ENCODE assay signal across 9 cellular contexts in genomic region chr11:11845066-11845465, GRCh38. TPM values are rescaled to one million over a fixed set of nuclear protein-coding genes. Genes with fewer than 3 reads are reported as not detected.
A peak's percentile ranks its signal among the peaks of the same experiment; 100 is the strongest.
DNase-seq lines count a peak whose midpoint lies in the region; ATAC-seq and TF ChIP-seq lines count a peak whose summit lies in the region.
"Had no signal": no experiment of that assay in that cellular context is flagged by ENCODE, and none has a peak within 500 bp of the region (broad histone marks: within the 10 kb centered on the region; RNA-seq: fewer than 3 reads in every experiment).

No MANE protein-coding gene starts in this region.

- no peak overlapping the region for H3K9ac ChIP-seq in neural progenitor cell

- peak; percentile 42 for DNase-seq in Calu3
- no peak for DNase-seq in activated naive CD8-positive, alpha-beta T cell treated with anti-CD3 and anti-CD28 coated beads, Interleukin-2, amount 50 U/mL, for 24 hours
- DNase-seq in neural progenitor cell (ENCODE audit: low spot score): no peak
- no peak for DNase-seq in stimulated activated naive CD8-positive, alpha-beta T cell treated with anti-CD3 and anti-CD28 coated beads, Interleukin-15, Interleukin-2, amounts not matched to agents 100 U/mL and 50 U/mL, for 24 hours
- DNase-seq in aorta: no peak
- no peak for DNase-seq in left lobe of liver (ENCODE audit: low spot score)
- DNase-seq in BE2C: no peak

- H3K4me2 ChIP-seq in neural progenitor cell: peak overlapping the region; percentile 84

- H3K27me3 Mint-ChIP-seq in Calu3 (ENCODE audit: unreplicated experiment): no peaks in the 10 kb centered on the region
- no peaks in the 10 kb centered on the region for H3K27me3 Mint-ChIP-seq in IgD-negative memory B cell
- H3K27me3 Mint-ChIP-seq in activated naive CD8-positive, alpha-beta T cell treated with anti-CD3 and anti-CD28 coated beads, Interleukin-2, amount 50 U/mL, for 24 hours: no peaks in the 10 kb centered on the region
- H3K27me3 Mint-ChIP-seq in neural progenitor cell (ENCODE audit: insufficient read depth, low read depth): no peaks in the 10 kb centered on the region

- H3F3A ChIP-seq in neural progenitor cell (ENCODE audit: low read depth): peaks cover 31% of the 10 kb centered on the region

- H2AFZ ChIP-seq in neural progenitor cell (replicated peaks): no peak overlapping the region

- no peaks in the 10 kb centered on the region for H3K36me3 ChIP-seq in neural progenitor cell
- no peaks in the 10 kb centered on the region for H3K36me3 ChIP-seq in aorta (ENCODE audit: control insufficient read depth in 1 of 2, insufficient read depth in 2 of 2, low read length in 1 of 2)
- no peaks in the 10 kb centered on the region for H3K36me3 ChIP-seq in BE2C
- H3K36me3 ChIP-seq: HAP-1 had no signal

- CTCF ChIA-PET in Calu3 (lab: Charles Lee): interaction anchor here (0.8 to 0.9 kb wide), 3 partner anchors 12 to 911 kb away, joined by 3 to 4 read pairs (median 4); no protein-coding TSS in a partner anchor

- H3K4me3 ChIP-seq in neural progenitor cell (no peak overlapping the region), aorta (ENCODE audit: low read length in 2 of 2) (no peak overlapping the region), BE2C (ENCODE audit: low read depth, low read length) (no peak overlapping the region)

- H3K9me3 Mint-ChIP-seq in Calu3 (ENCODE audit: low read depth, unreplicated experiment) (no peaks in the 10 kb centered on the region), IgD-negative memory B cell (no peaks in the 10 kb centered on the region), neural progenitor cell (peaks cover 12% of the 10 kb centered on the region)
- no peaks in the 10 kb centered on the region for H3K9me3 Mint-ChIP-seq in activated naive CD8-positive, alpha-beta T cell treated with anti-CD3 and anti-CD28 coated beads, Interleukin-2, amount 50 U/mL, for 24 hours

- H3K27me3 ChIP-seq in neural progenitor cell: no peaks in the 10 kb centered on the region
- no peaks in the 10 kb centered on the region for H3K27me3 ChIP-seq in aorta (ENCODE audit: control insufficient read depth in 1 of 2, insufficient read depth in 2 of 2, low read length in 1 of 2)
- no peaks in the 10 kb centered on the region for H3K27me3 ChIP-seq in BE2C

- no peak overlapping the region for H3K27ac Mint-ChIP-seq in Calu3 (ENCODE audit: unreplicated experiment)
- peak overlapping the region in 2 of 3 donors; percentile 32 to 59 for H3K27ac Mint-ChIP-seq in IgD-negative memory B cell
- H3K27ac Mint-ChIP-seq in activated naive CD8-positive, alpha-beta T cell treated with anti-CD3 and anti-CD28 coated beads, Interleukin-2, amount 50 U/mL, for 24 hours: no peak overlapping the region
- H3K27ac Mint-ChIP-seq in neural progenitor cell: no peak overlapping the region

- H3K36me3 Mint-ChIP-seq in Calu3 (ENCODE audit: insufficient read depth, unreplicated experiment) (peaks cover 8% of the 10 kb centered on the region), IgD-negative memory B cell (no peaks in the 10 kb centered on the region), neural progenitor cell (peaks cover 21% of the 10 kb centered on the region)
- H3K36me3 Mint-ChIP-seq in activated naive CD8-positive, alpha-beta T cell treated with anti-CD3 and anti-CD28 coated beads, Interleukin-2, amount 50 U/mL, for 24 hours (ENCODE audit: low read depth): peaks cover 4% of the 10 kb centered on the region

- H3K79me2 ChIP-seq in neural progenitor cell (ENCODE audit: low read depth): peaks cover 81% of the 10 kb centered on the region

- H3K27ac ChIP-seq in neural progenitor cell (no peak overlapping the region), aorta (ENCODE audit: low read depth in 1 of 2, low read length in 2 of 2) (peak overlapping the region in 1 of 2 donors; percentile 60)

- intact Hi-C loops in Calu3 (cut with micrococcal nuclease; ENCODE audit: unreplicated experiment): no loop called here
- intact Hi-C loops in aorta (cut with DNase I): loop anchor here in 1 of 2 donors (10.0 kb wide), 1 partner anchor 70 kb away; no protein-coding TSS in a partner anchor

- BruUV-seq in Calu3 (replicated peaks; lab: Mats Ljungman, UMichigan): no TSS peak

- peaks cover 45% of the 10 kb centered on the region for H4K20me1 ChIP-seq in neural progenitor cell (ENCODE audit: low read depth)

- H3K4me1 Mint-ChIP-seq in Calu3 (ENCODE audit: low read depth, unreplicated experiment): peaks cover 14% of the 10 kb centered on the region
- peaks cover 23 to 48% (median 27%) of the 10 kb centered on the region in 3 donors for H3K4me1 Mint-ChIP-seq in IgD-negative memory B cell
- peaks cover 22% of the 10 kb centered on the region for H3K4me1 Mint-ChIP-seq in activated naive CD8-positive, alpha-beta T cell treated with anti-CD3 and anti-CD28 coated beads, Interleukin-2, amount 50 U/mL, for 24 hours
- peaks cover 11% of the 10 kb centered on the region for H3K4me1 Mint-ChIP-seq in neural progenitor cell

- H3K9me3 ChIP-seq in neural progenitor cell (ENCODE audit: low read depth): no peaks in the 10 kb centered on the region
- H3K9me3 ChIP-seq in aorta (ENCODE audit: control insufficient read depth, low read length): no peaks in the 10 kb centered on the region
- no peaks in the 10 kb centered on the region for H3K9me3 ChIP-seq in BE2C
- H3K9me3 ChIP-seq: HAP-1 had no signal

- TF ChIP-seq CTCF in Calu3 (IDR thresholded peaks at IDR 0.05; ENCODE audit: unreplicated experiment) (no peak), neural progenitor cell (IDR thresholded peaks at IDR 0.05) (no peak), BE2C (IDR thresholded peaks at IDR 0.05; ENCODE audit: low read depth, low read length) (no peak)

- H3K4me1 ChIP-seq in neural progenitor cell (peaks cover 39% of the 10 kb centered on the region), aorta (ENCODE audit: control insufficient read depth in 1 of 2, insufficient read depth in 2 of 2, low read length in 2 of 2) (peaks cover 0 to 4% of the 10 kb centered on the region in 2 donors), BE2C (no peaks in the 10 kb centered on the region; the same call in 1 of the 2 replicates)

- ATAC-seq in activated naive CD8-positive, alpha-beta T cell treated with anti-CD3 and anti-CD28 coated beads, Interleukin-2, amount 50 U/mL, for 24 hours: peak; percentile 8
- ATAC-seq in stimulated activated naive CD8-positive, alpha-beta T cell treated with anti-CD3 and anti-CD28 coated beads, Interleukin-15, Interleukin-2, amounts not matched to agents 100 U/mL and 50 U/mL, for 24 hours: no peak
- no peak for ATAC-seq in aorta (ENCODE audit: low FRiP score)
- no peak for ATAC-seq in left lobe of liver

- no peak overlapping the region for H3K4me3 Mint-ChIP-seq in Calu3 (ENCODE audit: low read depth, unreplicated experiment)
- peak overlapping the region in 3 of 4 donors; percentile 61 to 80 (median 73) for H3K4me3 Mint-ChIP-seq in IgD-negative memory B cell
- no peak overlapping the region for H3K4me3 Mint-ChIP-seq in activated naive CD8-positive, alpha-beta T cell treated with anti-CD3 and anti-CD28 coated beads, Interleukin-2, amount 50 U/mL, for 24 hours
- no peak overlapping the region for H3K4me3 Mint-ChIP-seq in neural progenitor cell

RNA-seq across cellular contexts. Expression of gene USP47, which starts 3.3 kb away (rescaled TPM):
- 37.5 and 40.8 TPM in 2 replicates for total RNA-seq in Calu3 (2022)
- 34.5 TPM for polyA plus RNA-seq in IgD-negative memory B cell
- 55.1 and 71.7 TPM in 2 replicates for total RNA-seq in neural progenitor cell (ENCODE audit: low replicate concordance)
- total RNA-seq in aorta: 10 to 100 TPM; 58.7 to 74.9 TPM
- polyA plus RNA-seq in aorta: 10 to 100 TPM; 23.2 to 31.6 TPM
- 23.7 TPM for total RNA-seq in left lobe of liver
- polyA plus RNA-seq in BE2C (2012; ENCODE audit: insufficient read depth, insufficient read length, low read depth): 27.2 TPM

Comparison
In these comparisons a context has a peak if more than half of its experiments do, and no peak if none do; other contexts are left out.
1. H3K27ac Mint-ChIP-seq: peak in IgD-negative memory B cell (2 of 3); none in Calu3 (single experiment), activated naive CD8-positive, alpha-beta T cell treated with anti-CD3 and anti-CD28 coated beads, Interleukin-2, amount 50 U/mL, for 24 hours (single experiment) and neural progenitor cell (single experiment).
2. H3K4me3 Mint-ChIP-seq: peak in IgD-negative memory B cell (3 of 4); none in Calu3 (single experiment), activated naive CD8-positive, alpha-beta T cell treated with anti-CD3 and anti-CD28 coated beads, Interleukin-2, amount 50 U/mL, for 24 hours (single experiment) and neural progenitor cell (single experiment).